ENCODE assay signal across 8 cellular contexts in genomic region chr22:28051787-28052356, GRCh38.
DNase-seq lines count a peak whose midpoint lies in the region; ATAC-seq, FAIRE-seq and TF ChIP-seq lines count a peak whose summit lies in the region.

No MANE protein-coding gene starts in this region.

- no peaks in the 10 kb centered on the region for H3K79me2 ChIP-seq in OCI-LY7 (ENCODE audit: insufficient read depth, low read depth, low read length)

- no peak for DNase-seq in BJ (ENCODE audit: low read depth)
- peak; percentile 48 for DNase-seq in H7
- peak; percentile 29 for DNase-seq in OCI-LY7 (ENCODE audit: low spot score)
- peak; percentile 59 for DNase-seq in brain microvascular endothelial cell
- DNase-seq in stimulated activated CD4-positive, alpha-beta T cell treated with anti-CD3 and anti-CD28 coated beads, Interleukin-4, amount 100 ng/mL, for 1 hour: peak; percentile 39
- DNase-seq in T-helper 2 cell: no peak

- BruUV-seq in OCI-LY7 (replicated peaks; lab: Mats Ljungman, UMichigan): no TSS peak

- no peak for ATAC-seq in HG02884 (IDR thresholded peaks at IDR 0.05; ENCODE audit: unreplicated experiment)

- no peaks in the 10 kb centered on the region for H3K4me1 ChIP-seq in OCI-LY7 (ENCODE audit: insufficient read depth, low read length, poor library complexity, severe bottlenecking)

- POLR2A ChIA-PET in BJ (lab: Charles Lee) (no interaction called here), OCI-LY7 (lab: Charles Lee) (no interaction called here)

- H3K27me3 ChIP-seq in BJ (ENCODE audit: control insufficient read depth, insufficient read depth, low read length): no peaks in the 10 kb centered on the region
- H3K27me3 ChIP-seq in H7 (ENCODE audit: control insufficient read depth, insufficient read depth, low read length): no peaks in the 10 kb centered on the region
- H3K27me3 ChIP-seq in brain microvascular endothelial cell (replicated peaks): no peaks in the 10 kb centered on the region

- H3K27ac ChIP-seq in OCI-LY7 (ENCODE audit: low read depth, low read length, poor library complexity, severe bottlenecking) (no peak overlapping the region), brain microvascular endothelial cell (no peak overlapping the region)

- H3K9me2 ChIP-seq in OCI-LY7 (ENCODE audit: insufficient read depth, low read length): no peaks in the 10 kb centered on the region

- H3K36me3 ChIP-seq in BJ (ENCODE audit: control insufficient read depth, insufficient read depth, low read length) (no peaks in the 10 kb centered on the region), H7 (replicated peaks; ENCODE audit: control insufficient read depth, insufficient read depth, low read length) (no peaks in the 10 kb centered on the region), OCI-LY7 (ENCODE audit: insufficient read depth, low read length) (no peaks in the 10 kb centered on the region), brain microvascular endothelial cell (replicated peaks) (no peaks in the 10 kb centered on the region)

- intact Hi-C loops in OCI-LY7 (cut with micrococcal nuclease; ENCODE audit: unreplicated experiment): loop anchor here (10.0 kb wide), 1 partner anchor 543 kb away; no protein-coding TSS in a partner anchor

- H2AFZ ChIP-seq in OCI-LY7 (ENCODE audit: low read length): no peak overlapping the region

- CTCF ChIA-PET in BJ (lab: Yijun Ruan, JAX): interaction anchor here (0.6 to 6.8 kb wide), 48 partner anchors 9 to 1154 kb away, joined by 3 to 33 read pairs (median 4); partner anchors contain the start of gene EMID1
- CTCF ChIA-PET in OCI-LY7 (lab: Charles Lee; ENCODE audit: unreplicated experiment): no interaction called here

- no peaks in the 10 kb centered on the region for H4K20me1 ChIP-seq in OCI-LY7 (ENCODE audit: insufficient read depth, low read length)

- no peak overlapping the region for H3K4me3 ChIP-seq in BJ (ENCODE audit: low read depth, low read length)
- H3K4me3 ChIP-seq in H7 (ENCODE audit: insufficient read depth, low read depth, low read length): no peak overlapping the region
- no peak overlapping the region for H3K4me3 ChIP-seq in OCI-LY7 (ENCODE audit: low read depth, low read length, poor library complexity, severe bottlenecking)
- no peak overlapping the region for H3K4me3 ChIP-seq in brain microvascular endothelial cell (ENCODE audit: low read depth, low read length)

- in situ Hi-C loops in brain microvascular endothelial cell (cut with HindIII; ENCODE audit: low pct_ligation_motif_present, low sequenced_read_pairs): loop anchor here (25.0 kb wide), 1 partner anchor 535 kb away; no protein-coding TSS in a partner anchor

- H3K4me2 ChIP-seq in OCI-LY7 (ENCODE audit: low read length): no peak overlapping the region

- TF ChIP-seq CTCF in BJ (IDR thresholded peaks at IDR 0.05; ENCODE audit: insufficient read depth, low read depth, low read length) (peak; percentile 93), OCI-LY7 (conservative IDR thresholded peaks at IDR 0.05; ENCODE audit: low read length) (peak; percentile 93), brain microvascular endothelial cell (IDR thresholded peaks at IDR 0.05; ENCODE audit: low read depth, low read length, missing control alignments) (peak; percentile 97)

- no peaks in the 10 kb centered on the region for H3K9me3 ChIP-seq in OCI-LY7 (ENCODE audit: low read length)

- FAIRE-seq in islet of Langerhans (lab: Jason Lieb, UNC): peak; percentile 74

Comparison
In these comparisons a context has a peak if more than half of its experiments do, and no peak if none do; other contexts are left out.
1. DNase-seq: peak in H7 (single experiment), OCI-LY7 (single experiment), brain microvascular endothelial cell (single experiment) and stimulated activated CD4-positive, alpha-beta T cell treated with anti-CD3 and anti-CD28 coated beads, Interleukin-4, amount 100 ng/mL, for 1 hour (single experiment); none in BJ (single experiment) and T-helper 2 cell (0 of 5).
2. Peak in every context shown above with its lines, with median percentiles within 50 percentile points of each other: CTCF ChIP-seq.